Comparison of ENCODE assay signal across 28 cellular contexts in the genomic region with DNA sequence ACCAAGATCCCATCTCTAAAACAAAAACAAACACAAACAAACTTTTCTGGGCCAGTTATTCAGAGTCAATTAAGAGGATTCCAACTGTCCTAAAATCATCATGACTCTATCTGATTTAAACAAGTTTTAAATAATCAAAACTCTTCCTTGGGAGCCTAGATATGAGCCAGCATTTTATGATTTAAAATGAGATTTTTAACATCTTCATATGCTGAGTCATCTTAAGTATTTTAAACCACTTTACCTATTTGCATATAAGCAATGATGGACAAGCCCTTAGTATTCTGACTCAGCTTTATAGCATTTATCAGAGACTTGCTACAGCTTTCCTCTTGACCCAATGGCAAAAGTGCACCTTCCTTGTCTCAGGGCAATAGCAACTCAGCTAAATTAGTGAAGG.
A peak's percentile ranks its signal among the peaks of the same experiment; 100 is the strongest.
DNase-seq lines count a peak whose midpoint lies in the region; ATAC-seq, FAIRE-seq and TF ChIP-seq lines count a peak whose summit lies in the region.
"Had no signal": no experiment of that assay in that cellular context is flagged by ENCODE, and none has a peak within 500 bp of the region (broad histone marks: within the 10 kb centered on the region; RNA-seq: fewer than 3 reads in every experiment).

No MANE protein-coding gene starts in this region.

- no peak overlapping the region for H4K8ac ChIP-seq in H1 (ENCODE audit: extremely low read depth, insufficient read depth, low read length)

- H3K23me2 ChIP-seq in H1 (ENCODE audit: low read depth, low read length), result no peaks in the 10 kb centered on the region

- H3K4me3 Mint-ChIP-seq in MCF 10A (ENCODE audit: unreplicated experiment), result no peak overlapping the region
- H3K4me3 Mint-ChIP-seq in activated CD4-positive, alpha-beta memory T cell treated with anti-CD3 and anti-CD28 coated beads, Interleukin-2, amount 10 ng/mL, durations not matched to agents 7 days and 5 days, result no peak overlapping the region
- H3K4me3 Mint-ChIP-seq: activated CD8-positive, alpha-beta memory T cell treated with anti-CD3 and anti-CD28 coated beads, Interleukin-2, amount 10 ng/mL, durations not matched to agents 7 days and 5 days; B cell; natural killer cell; stimulated activated naive CD8-positive, alpha-beta T cell treated with anti-CD3 and anti-CD28 coated beads, Interleukin-15, amount 100 ng/mL, for 72 hours had no signal

- H3K9ac ChIP-seq in PC-3 (ENCODE audit: low read length) (no peak overlapping the region), H1 (replicated peaks in 1 of 4; ENCODE audit: extremely low read depth in 1 of 4, low read depth in 3 of 4, low read length in 3 of 4) (no peak overlapping the region)

- no peaks in the 10 kb centered on the region for H3K36me3 Mint-ChIP-seq in MCF 10A (ENCODE audit: insufficient read depth, unreplicated experiment)
- no peaks in the 10 kb centered on the region for H3K36me3 Mint-ChIP-seq in activated CD4-positive, alpha-beta memory T cell treated with anti-CD3 and anti-CD28 coated beads, Interleukin-2, amount 10 ng/mL, durations not matched to agents 7 days and 5 days (ENCODE audit: low read depth)
- H3K36me3 Mint-ChIP-seq: activated CD8-positive, alpha-beta memory T cell treated with anti-CD3 and anti-CD28 coated beads, Interleukin-2, amount 10 ng/mL, durations not matched to agents 7 days and 5 days; natural killer cell had no signal

- no peaks in the 10 kb centered on the region for H3K79me1 ChIP-seq in H1 (ENCODE audit: low read depth, low read length)

- H3K79me2 ChIP-seq in PC-3 (ENCODE audit: low read length) (no peaks in the 10 kb centered on the region), H1 (ENCODE audit: control insufficient read depth in 1 of 2, insufficient read depth in 2 of 2, low read length in 2 of 2) (no peaks in the 10 kb centered on the region)

- H2AFZ ChIP-seq in PC-3 (ENCODE audit: low read length), result no peak overlapping the region
- H2AFZ ChIP-seq in H1 (ENCODE audit: low read length), result no peak overlapping the region

- POLR2A ChIA-PET in MCF 10A (lab: Yijun Ruan, JAX), result interaction anchor here (1.0 kb wide), 1 partner anchor 36 kb away, joined by 3 read pairs; no protein-coding TSS in a partner anchor
- POLR2A ChIA-PET in PC-3 (lab: Charles Lee; ENCODE audit: unreplicated experiment), result interaction anchor here (0.7 kb wide), 1 partner anchor 195 kb away, joined by 3 read pairs; no protein-coding TSS in a partner anchor
- POLR2A ChIA-PET in H1 (lab: Charles Lee; ENCODE audit: partially characterized antibody), result no interaction called here
- POLR2A ChIA-PET in activated CD4-positive, alpha-beta memory T cell treated with anti-CD3 and anti-CD28 coated beads, Interleukin-2, amount 10 ng/mL, durations not matched to agents 7 days and 5 days (lab: Charles Lee), result no interaction called here

- no peak for TF ChIP-seq EP300 in H1 (IDR thresholded peaks at IDR 0.05; ENCODE audit: borderline replicate concordance in 1 of 2, low read depth in 2 of 2, low read length in 2 of 2)

- no peak overlapping the region for H2BK20ac ChIP-seq in H1 (ENCODE audit: low read length)

- no peaks in the 10 kb centered on the region for H4K20me1 ChIP-seq in PC-3 (ENCODE audit: low read length)
- H4K20me1 ChIP-seq in H1 (replicated peaks in 1 of 2; ENCODE audit: control insufficient read depth in 1 of 2, insufficient read depth in 2 of 2, low read length in 2 of 2), result no peaks in the 10 kb centered on the region

- intact Hi-C loops in MCF 10A (cut with micrococcal nuclease), result no loop called here
- intact Hi-C loops in breast epithelium (cut with DNase I; ENCODE audit: low total_unique reads), result no loop called here
- intact Hi-C loops in PC-3 (cut with micrococcal nuclease), result no loop called here
- intact Hi-C loops in left ventricle myocardium inferior (cut with micrococcal nuclease), result no loop called here
- intact Hi-C loops in adrenal gland (cut with DNase I), result no loop called here

- H4K5ac ChIP-seq in H1 (ENCODE audit: insufficient read length, low read depth, low read length), result no peak overlapping the region

- no peak overlapping the region for H2BK12ac ChIP-seq in H1 (ENCODE audit: low read depth, low read length)

- no peak overlapping the region for H3K4me2 ChIP-seq in PC-3 (ENCODE audit: low read length)
- H3K4me2 ChIP-seq in H1 (ENCODE audit: insufficient read depth in 1 of 2, low read depth in 2 of 2, low read length in 2 of 2), result no peak overlapping the region

- H3K4me3 ChIP-seq in breast epithelium (no peak overlapping the region), PC-3 (ENCODE audit: low read length) (no peak overlapping the region), H1 (ENCODE audit: extremely low read depth in 1 of 4, insufficient read depth in 2 of 4, low read depth in 3 of 4, low read length in 4 of 4) (no peak overlapping the region), left ventricle myocardium inferior (no peak overlapping the region), adrenal gland (no peak overlapping the region)
- H3K4me3 ChIP-seq: body of pancreas, transverse colon had no signal

- H3K9me3 ChIP-seq in breast epithelium, result peaks cover 0 to 4% of the 10 kb centered on the region in 2 donors
- H3K9me3 ChIP-seq in PC-3 (ENCODE audit: low read length), result no peaks in the 10 kb centered on the region
- H3K9me3 ChIP-seq in H1 (ENCODE audit: insufficient read depth in 2 of 2, low read depth in 1 of 2, low read length in 1 of 2), result no peaks in the 10 kb centered on the region
- peaks cover 10% of the 10 kb centered on the region for H3K9me3 ChIP-seq in left ventricle myocardium inferior (replicated peaks)
- no peaks in the 10 kb centered on the region for H3K9me3 ChIP-seq in adrenal gland (replicated peaks in 1 of 3)
- H3K9me3 ChIP-seq: body of pancreas, transverse colon had no signal

- no peaks in the 10 kb centered on the region for H3F3A ChIP-seq in PC-3 (ENCODE audit: low read length, unreplicated experiment)

- no peak overlapping the region for H3K14ac ChIP-seq in H1 (ENCODE audit: insufficient read length)

- no peaks in the 10 kb centered on the region for H3K36me3 ChIP-seq in breast epithelium
- H3K36me3 ChIP-seq in PC-3 (ENCODE audit: low read depth, low read length), result no peaks in the 10 kb centered on the region
- no peaks in the 10 kb centered on the region for H3K36me3 ChIP-seq in H1 (ENCODE audit: control insufficient read depth in 2 of 4, insufficient read depth in 4 of 4, low read length in 3 of 4)
- no peaks in the 10 kb centered on the region for H3K36me3 ChIP-seq in left ventricle myocardium inferior
- no peaks in the 10 kb centered on the region for H3K36me3 ChIP-seq in adrenal gland (replicated peaks in 1 of 2)
- H3K36me3 ChIP-seq: transverse colon had no signal

- DNase-seq in MCF 10A (ENCODE audit: unreplicated experiment) (peak; percentile 27), breast epithelium (ENCODE audit: low spot score in 2 of 2) (no peak), PC-3 (peak; percentile 46), H1 (ENCODE audit: low read depth in 1 of 2, low spot score in 2 of 2) (no peak), stromal cell of bone marrow (ENCODE audit: low read depth) (peak; percentile 2), left ventricle myocardium inferior (no peak), adrenal gland (no peak)
- no peak for DNase-seq in activated CD4-positive, alpha-beta memory T cell treated with anti-CD3 and anti-CD28 coated beads, Interleukin-2, amount 10 ng/mL, durations not matched to agents 7 days and 5 days
- DNase-seq: activated CD4-positive, alpha-beta T cell treated with anti-CD3 and anti-CD28 coated beads for 4 hours; activated CD8-positive, alpha-beta memory T cell treated with anti-CD3 and anti-CD28 coated beads, Interleukin-2, amount 10 ng/mL, durations not matched to agents 7 days and 5 days; body of pancreas; effector memory CD4-positive, alpha-beta T cell; glutamatergic neuron; left colon; midbrain; natural killer cell; NCI-H1048; NCI-H1930; NCI-H345; retina; stimulated activated naive CD8-positive, alpha-beta T cell treated with anti-CD3 and anti-CD28 coated beads, Interleukin-15, amount 100 ng/mL, for 72 hours; transverse colon had no signal

- no peaks in the 10 kb centered on the region for H3K9me2 ChIP-seq in PC-3 (replicated peaks; ENCODE audit: low read length)

- H3K27ac ChIP-seq in breast epithelium, result no peak overlapping the region
- H3K27ac ChIP-seq in PC-3 (ENCODE audit: low read length), result no peak overlapping the region
- no peak overlapping the region for H3K27ac ChIP-seq in H1 (ENCODE audit: low read depth, low read length)
- no peak overlapping the region for H3K27ac ChIP-seq in left ventricle myocardium inferior (replicated peaks)
- H3K27ac ChIP-seq in adrenal gland, result no peak overlapping the region
- H3K27ac ChIP-seq: 22Rv1, body of pancreas, HL-60, transverse colon had no signal

- BruUV-seq in MCF 10A (replicated peaks; lab: Mats Ljungman, UMichigan), result no TSS peak
- BruUV-seq in PC-3 (replicated peaks; lab: Mats Ljungman, UMichigan), result no TSS peak

- no peak overlapping the region for H2BK120ac ChIP-seq in H1 (replicated peaks; ENCODE audit: low read depth, low read length)

- H3K27me3 ChIP-seq in breast epithelium (no peaks in the 10 kb centered on the region), PC-3 (ENCODE audit: low read length) (no peaks in the 10 kb centered on the region), H1 (replicated peaks in 1 of 4; ENCODE audit: control insufficient read depth in 3 of 4, extremely low read depth in 1 of 4, insufficient read depth in 3 of 4, low read length in 3 of 4) (no peaks in the 10 kb centered on the region), left ventricle myocardium inferior (ENCODE audit: low read depth) (no peaks in the 10 kb centered on the region), adrenal gland (no peaks in the 10 kb centered on the region)
- H3K27me3 ChIP-seq: body of pancreas, transverse colon had no signal

- no peak overlapping the region for H3K4ac ChIP-seq in H1 (replicated peaks; ENCODE audit: insufficient read length, low read depth, low read length)

- peaks cover 7% of the 10 kb centered on the region for H3K4me1 Mint-ChIP-seq in MCF 10A (ENCODE audit: insufficient read depth, unreplicated experiment)
- no peaks in the 10 kb centered on the region for H3K4me1 Mint-ChIP-seq in activated CD4-positive, alpha-beta memory T cell treated with anti-CD3 and anti-CD28 coated beads, Interleukin-2, amount 10 ng/mL, durations not matched to agents 7 days and 5 days
- H3K4me1 Mint-ChIP-seq: activated CD8-positive, alpha-beta memory T cell treated with anti-CD3 and anti-CD28 coated beads, Interleukin-2, amount 10 ng/mL, durations not matched to agents 7 days and 5 days; B cell; natural killer cell; stimulated activated naive CD8-positive, alpha-beta T cell treated with anti-CD3 and anti-CD28 coated beads, Interleukin-15, amount 100 ng/mL, for 72 hours had no signal

- no peaks in the 10 kb centered on the region for H3K27me3 Mint-ChIP-seq in MCF 10A (ENCODE audit: insufficient read depth, unreplicated experiment)
- H3K27me3 Mint-ChIP-seq in activated CD4-positive, alpha-beta memory T cell treated with anti-CD3 and anti-CD28 coated beads, Interleukin-2, amount 10 ng/mL, durations not matched to agents 7 days and 5 days, result no peaks in the 10 kb centered on the region
- H3K27me3 Mint-ChIP-seq: activated CD8-positive, alpha-beta memory T cell treated with anti-CD3 and anti-CD28 coated beads, Interleukin-2, amount 10 ng/mL, durations not matched to agents 7 days and 5 days; B cell; stimulated activated naive CD8-positive, alpha-beta T cell treated with anti-CD3 and anti-CD28 coated beads, Interleukin-15, amount 100 ng/mL, for 72 hours had no signal

- TF ChIP-seq POLR2A in breast epithelium (IDR thresholded peaks at IDR 0.05) (no peak), H1 (IDR thresholded peaks at IDR 0.05; ENCODE audit: control extremely low read depth in 1 of 2, low read depth in 2 of 2, low read length in 2 of 2) (no peak), adrenal gland (IDR thresholded peaks at IDR 0.05) (no peak)

- no peaks in the 10 kb centered on the region for H3K9me3 Mint-ChIP-seq in MCF 10A (ENCODE audit: unreplicated experiment)
- no peaks in the 10 kb centered on the region for H3K9me3 Mint-ChIP-seq in activated CD4-positive, alpha-beta memory T cell treated with anti-CD3 and anti-CD28 coated beads, Interleukin-2, amount 10 ng/mL, durations not matched to agents 7 days and 5 days
- H3K9me3 Mint-ChIP-seq: activated naive CD4-positive, alpha-beta T cell treated with anti-CD3 and anti-CD28 coated beads, Interleukin-2, amount 50 U/mL, for 72 hours; natural killer cell had no signal

- no peak overlapping the region for H2BK5ac ChIP-seq in H1 (ENCODE audit: low read depth, low read length)

- TF ChIP-seq CTCF in MCF 10A (IDR thresholded peaks at IDR 0.05; ENCODE audit: unreplicated experiment) (no peak), breast epithelium (IDR thresholded peaks at IDR 0.05) (no peak), PC-3 (conservative IDR thresholded peaks at IDR 0.05; ENCODE audit: low read depth, low read length) (no peak), H1 (IDR thresholded peaks at IDR 0.05; ENCODE audit: control extremely low read depth in 1 of 3, insufficient read depth in 1 of 3, low read depth in 1 of 3, low read length in 3 of 3) (no peak), left ventricle myocardium inferior (IDR thresholded peaks at IDR 0.05; ENCODE audit: borderline replicate concordance) (no peak), adrenal gland (IDR thresholded peaks at IDR 0.05) (no peak)

- no peaks in the 10 kb centered on the region for H3K4me1 ChIP-seq in breast epithelium
- peaks cover 13% of the 10 kb centered on the region for H3K4me1 ChIP-seq in PC-3 (ENCODE audit: insufficient read depth, low read length)
- H3K4me1 ChIP-seq in H1 (replicated peaks in 1 of 4; ENCODE audit: control insufficient read depth in 3 of 4, insufficient read depth in 4 of 4, low read length in 3 of 4), result no peaks in the 10 kb centered on the region
- H3K4me1 ChIP-seq in left ventricle myocardium inferior, result no peaks in the 10 kb centered on the region
- no peaks in the 10 kb centered on the region for H3K4me1 ChIP-seq in adrenal gland (replicated peaks in 1 of 2)
- H3K4me1 ChIP-seq: body of pancreas, transverse colon had no signal

- no peak overlapping the region for H3K18ac ChIP-seq in H1 (ENCODE audit: extremely low read depth, low read length)

- FAIRE-seq in H1 (lab: Jason Lieb, UNC), result no peak
- FAIRE-seq: GM19239 had no signal

- no peak for TF ChIP-seq RAD21 in H1 (IDR thresholded peaks at IDR 0.05 in 1 of 2, conservative IDR thresholded peaks at IDR 0.05 in 1 of 2; ENCODE audit: low read depth in 2 of 2, low read length in 2 of 2)

- H3K56ac ChIP-seq in H1 (replicated peaks; ENCODE audit: insufficient read length, low read depth, low read length), result no peak overlapping the region

- no peak overlapping the region for H3K23ac ChIP-seq in H1 (ENCODE audit: insufficient read length)

- H2BK15ac ChIP-seq in H1 (ENCODE audit: low read length), result no peak overlapping the region

- CTCF ChIA-PET in MCF 10A (lab: Yijun Ruan, JAX) (no interaction called here), PC-3 (lab: Charles Lee) (no interaction called here), H1 (lab: Charles Lee; ENCODE audit: partially characterized antibody) (interaction anchor here (0.7 kb wide), 1 partner anchor 31 kb away, joined by 3 read pairs; no protein-coding TSS in a partner anchor)
- CTCF ChIA-PET in activated CD4-positive, alpha-beta memory T cell treated with anti-CD3 and anti-CD28 coated beads, Interleukin-2, amount 10 ng/mL, durations not matched to agents 7 days and 5 days (lab: Charles Lee), result no interaction called here

- H3K27ac Mint-ChIP-seq in MCF 10A (ENCODE audit: low read depth, unreplicated experiment), result no peak overlapping the region
- no peak overlapping the region for H3K27ac Mint-ChIP-seq in activated CD4-positive, alpha-beta memory T cell treated with anti-CD3 and anti-CD28 coated beads, Interleukin-2, amount 10 ng/mL, durations not matched to agents 7 days and 5 days
- H3K27ac Mint-ChIP-seq: activated CD8-positive, alpha-beta memory T cell treated with anti-CD3 and anti-CD28 coated beads, Interleukin-2, amount 10 ng/mL, durations not matched to agents 7 days and 5 days; activated naive CD4-positive, alpha-beta T cell treated with anti-CD3 and anti-CD28 coated beads, Interleukin-2, amount 50 U/mL, for 72 hours; B cell; natural killer cell; stimulated activated naive CD8-positive, alpha-beta T cell treated with anti-CD3 and anti-CD28 coated beads, Interleukin-15, amount 100 ng/mL, for 72 hours had no signal

- no peak overlapping the region for H4K91ac ChIP-seq in H1 (replicated peaks; ENCODE audit: insufficient read length, low read length)

- no peak overlapping the region for H2AK5ac ChIP-seq in H1 (ENCODE audit: low read depth, low read length)

- ATAC-seq in PC-3, result peak; percentile 67
- ATAC-seq: activated CD8-positive, alpha-beta memory T cell treated with anti-CD3 and anti-CD28 coated beads, Interleukin-2, amount 10 ng/mL, durations not matched to agents 7 days and 5 days; activated naive CD4-positive, alpha-beta T cell treated with anti-CD3 and anti-CD28 coated beads, Interleukin-2, amount 50 U/mL, for 72 hours; body of pancreas; left colon; natural killer cell; Panc1; stimulated activated naive CD8-positive, alpha-beta T cell treated with anti-CD3 and anti-CD28 coated beads, Interleukin-15, amount 100 ng/mL, for 72 hours had no signal

Comparison
In these comparisons a context has a peak if more than half of its experiments do, and no peak if none do; other contexts are left out.
1. DNase-seq: peak in MCF 10A (single experiment), PC-3 (single experiment) and stromal cell of bone marrow (single experiment); none in breast epithelium (0 of 2), H1 (0 of 2), left ventricle myocardium inferior (single experiment), activated CD4-positive, alpha-beta memory T cell treated with anti-CD3 and anti-CD28 coated beads, Interleukin-2, amount 10 ng/mL, durations not matched to agents 7 days and 5 days (single experiment) and adrenal gland (0 of 7).
2. POLR2A ChIA-PET loops: an anchor here in MCF 10A (1.0 kb wide) and PC-3 (0.7 kb wide); none called in H1 and activated CD4-positive, alpha-beta memory T cell treated with anti-CD3 and anti-CD28 coated beads, Interleukin-2, amount 10 ng/mL, durations not matched to agents 7 days and 5 days.